14 cellular contexts compared by ENCODE assay signal in genomic region chr1:226754797-226755533, GRCh38. TPM values are rescaled to one million over a fixed set of nuclear protein-coding genes. Genes with fewer than 3 reads are reported as not detected.
DNase-seq lines count a peak whose midpoint lies in the region; ATAC-seq, FAIRE-seq and TF ChIP-seq lines count a peak whose summit lies in the region.
"Had no signal": no experiment of that assay in that cellular context is flagged by ENCODE, and none has a peak within 500 bp of the region (broad histone marks: within the 10 kb centered on the region; RNA-seq: fewer than 3 reads in every experiment).

No MANE protein-coding gene starts in this region.

- H3K9ac ChIP-seq in K562 (ENCODE audit: insufficient read depth in 1 of 2, low read depth in 2 of 2, low read length in 2 of 2): no peak overlapping the region

- H4K20me1 ChIP-seq in K562 (replicated peaks; ENCODE audit: control insufficient read depth, insufficient read depth, low read length): no peaks in the 10 kb centered on the region

- H3K9me3 Mint-ChIP-seq in activated naive CD8-positive, alpha-beta T cell (ENCODE audit: low read depth): no peaks in the 10 kb centered on the region
- H3K9me3 Mint-ChIP-seq in activated naive CD8-positive, alpha-beta T cell treated with anti-CD3 and anti-CD28 coated beads for 36 hours: no peaks in the 10 kb centered on the region
- no peaks in the 10 kb centered on the region for H3K9me3 Mint-ChIP-seq in T-cell
- H3K9me3 Mint-ChIP-seq in type B pancreatic cell: no peaks in the 10 kb centered on the region

- in situ Hi-C loops in K562 (cut with MboI): no loop called here

- no peak for TF ChIP-seq RAD21 in K562 (CRISPR knock-in tag; conservative IDR thresholded peaks at IDR 0.05 in 1 of 2, IDR thresholded peaks at IDR 0.05 in 1 of 2)

- ATAC-seq in T-cell (replicated peaks in 1 of 4) (no peak), K562 (peak; percentile 69), GM18502 (IDR thresholded peaks at IDR 0.05; ENCODE audit: poor library complexity, unreplicated experiment) (no peak)

- CTCF ChIA-PET in T-cell (lab: Charles Lee) (no interaction called here), K562 (lab: Yijun Ruan, JAX; ENCODE audit: low intra/inter-chr PET ratio) (no interaction called here)

- no peaks in the 10 kb centered on the region for H3K79me2 ChIP-seq in K562 (ENCODE audit: control insufficient read depth, insufficient read depth, low read length)

- 16% methylated on average over 9 of the region's 9 CpGs for WGBS in K562 (ENCODE audit: insufficient coverage, low coverage, missing lambda C conversion rate)

- no peaks in the 10 kb centered on the region for H3K36me3 ChIP-seq in K562 (ENCODE audit: control insufficient read depth, insufficient read depth, low read length)

- no peaks in the 10 kb centered on the region for H3K27me3 Mint-ChIP-seq in activated naive CD8-positive, alpha-beta T cell
- no peaks in the 10 kb centered on the region for H3K27me3 Mint-ChIP-seq in activated naive CD8-positive, alpha-beta T cell treated with anti-CD3 and anti-CD28 coated beads for 36 hours
- H3K27me3 Mint-ChIP-seq in T-cell: no peaks in the 10 kb centered on the region
- peaks cover 5% of the 10 kb centered on the region for H3K27me3 Mint-ChIP-seq in type B pancreatic cell
- H3K27me3 Mint-ChIP-seq: B cell had no signal

- peak overlapping the region; percentile 1 for H2AFZ ChIP-seq in K562 (ENCODE audit: low read depth, low read length)

- no peaks in the 10 kb centered on the region for H3K36me3 Mint-ChIP-seq in activated naive CD8-positive, alpha-beta T cell
- H3K36me3 Mint-ChIP-seq in activated naive CD8-positive, alpha-beta T cell treated with anti-CD3 and anti-CD28 coated beads for 36 hours: peaks cover 1% of the 10 kb centered on the region
- H3K36me3 Mint-ChIP-seq in T-cell (no peaks in the 10 kb centered on the region), type B pancreatic cell (no peaks in the 10 kb centered on the region)

- H3K4me2 ChIP-seq in K562 (ENCODE audit: insufficient read depth, low read length): peak overlapping the region; percentile 30; the same call in 1 of the 2 replicates

- H3K9me3 ChIP-seq in K562 (replicated peaks; ENCODE audit: control insufficient read depth, insufficient read depth, low read depth, low read length): no peaks in the 10 kb centered on the region

- no peaks in the 10 kb centered on the region for H3K9me1 ChIP-seq in K562 (ENCODE audit: control insufficient read depth, insufficient read depth, low read length)

- no TSS peak for BruUV-seq in K562 (replicated peaks; lab: Mats Ljungman, UMichigan)

- no peak overlapping the region for H3K27ac ChIP-seq in K562 (ENCODE audit: extremely low read depth, low read depth, low read length)

- H3K4me1 Mint-ChIP-seq in activated naive CD8-positive, alpha-beta T cell (ENCODE audit: low read depth): peaks cover 30% of the 10 kb centered on the region
- H3K4me1 Mint-ChIP-seq in activated naive CD8-positive, alpha-beta T cell treated with anti-CD3 and anti-CD28 coated beads for 36 hours: peaks cover 18% of the 10 kb centered on the region
- H3K4me1 Mint-ChIP-seq in T-cell (peaks cover 26 to 34% (median 33%) of the 10 kb centered on the region in 3 donors), type B pancreatic cell (ENCODE audit: unreplicated experiment) (peaks cover 10% of the 10 kb centered on the region)
- H3K4me1 Mint-ChIP-seq: B cell had no signal

- POLR2A ChIA-PET in T-cell (lab: Charles Lee): interaction anchor here in 1 of 2 donors (0.5 kb wide), 1 partner anchor 17 kb away, joined by 4 read pairs; no protein-coding TSS in a partner anchor
- POLR2A ChIA-PET in K562 (lab: Yijun Ruan, JAX): interaction anchor here (0.8 kb wide), 1 partner anchor 62 kb away, joined by 3 read pairs; no protein-coding TSS in a partner anchor

- TF ChIP-seq EP300 in K562 (IDR thresholded peaks at IDR 0.05; ENCODE audit: low read length): no peak

- DNase-seq in activated naive CD8-positive, alpha-beta T cell treated with anti-CD3 and anti-CD28 coated beads for 36 hours: no peak
- DNase-seq in T-cell (no peak), K562 (ENCODE audit: extremely low read depth in 1 of 4, low spot score in 3 of 4) (peak in 1 of 4 experiments; percentile 56), type B pancreatic cell (ENCODE audit: extremely low spot score, unreplicated experiment) (no peak), DMS79 treated with DMSO at 0.1 percent for 48 hours (lab: John Stamatoyannopoulos, UW) (no peak)
- DNase-seq: H7, Karpas-422, NCI-H1417, NCI-H2029, NCI-H2171 treated with DMSO at 0.1 percent for 48 hours, NCI-H774 had no signal

- no peak for TF ChIP-seq POLR2A in K562 (conservative IDR thresholded peaks at IDR 0.05)

- intact Hi-C loops in K562 (cut with micrococcal nuclease): no loop called here

- TF ChIP-seq CTCF in K562 (IDR thresholded peaks at IDR 0.05 in 2 of 3, conservative IDR thresholded peaks at IDR 0.05 in 1 of 3; ENCODE audit: insufficient read depth in 2 of 3, low read depth in 1 of 3, low read length in 3 of 3) (no peak), type B pancreatic cell (conservative IDR thresholded peaks at IDR 0.05) (no peak)

- peaks cover 16 to 42% of the 10 kb centered on the region in 2 experiments for H3K27me3 ChIP-seq in K562 (ENCODE audit: control insufficient read depth in 2 of 2, insufficient read depth in 2 of 2, low read length in 2 of 2)

- peaks cover 11 to 12% of the 10 kb centered on the region in 2 experiments; a peak in 3 of 5 replicates for H3K4me1 ChIP-seq in K562 (replicated peaks in 1 of 2; ENCODE audit: control insufficient read depth in 2 of 2, insufficient read depth in 2 of 2, low read length in 2 of 2)

- H3K4me3 ChIP-seq in K562: no peak overlapping the region

- no peak for FAIRE-seq in K562 (lab: Jason Lieb, UNC)

- H3K4me3 Mint-ChIP-seq in activated naive CD8-positive, alpha-beta T cell: no peak overlapping the region
- no peak overlapping the region for H3K4me3 Mint-ChIP-seq in activated naive CD8-positive, alpha-beta T cell treated with anti-CD3 and anti-CD28 coated beads for 36 hours
- H3K4me3 Mint-ChIP-seq in T-cell (peak overlapping the region in 1 of 3 donors; percentile 19), type B pancreatic cell (no peak overlapping the region)
- H3K4me3 Mint-ChIP-seq: B cell had no signal

- H3K27ac Mint-ChIP-seq in activated naive CD8-positive, alpha-beta T cell: peak overlapping the region; percentile 77
- H3K27ac Mint-ChIP-seq in activated naive CD8-positive, alpha-beta T cell treated with anti-CD3 and anti-CD28 coated beads for 36 hours: no peak overlapping the region
- H3K27ac Mint-ChIP-seq in T-cell (peak overlapping the region; percentile 47 to 70), type B pancreatic cell (no peak overlapping the region)
- H3K27ac Mint-ChIP-seq: B cell had no signal

TF ChIP-seq in K562, 482 proteins besides CTCF, POLR2A, EP300 and RAD21 (continues in another document):
- TF ChIP-seq THAP12 (CRISPR knock-in tag; IDR thresholded peaks at IDR 0.05): no peak
- peak; percentile 67 for TF ChIP-seq L3MBTL2 (IDR thresholded peaks at IDR 0.05)
- no peak for TF ChIP-seq XRCC5 (IDR thresholded peaks at IDR 0.05; ENCODE audit: low read depth, low read length)
- no peak for TF ChIP-seq U2AF1 (optimal IDR thresholded peaks at IDR 0.05; ENCODE audit: low read depth, low read length)

RNA-seq across cellular contexts. Expression of gene ITPKB, which starts 15.9 kb away (rescaled TPM):
- 10 to 100 TPM; 30.7 to 30.8 TPM for total RNA-seq in activated naive CD8-positive, alpha-beta T cell treated with anti-CD3 and anti-CD28 coated beads for 36 hours
- 100 to 1,000 TPM; 153 to 351 (median 179) TPM for total RNA-seq in T-cell
- total RNA-seq in K562 (2011; cell fraction: chromatin; rRNA removed; ENCODE audit: low replicate concordance): 0.09 TPM in 1 of 2 replicates, not detected in the other
- 0.13 TPM in 1 of 2 replicates, not detected in the other for total RNA-seq in K562 (2011; cell fraction: nucleolus; rRNA removed)
- 0.07 and 0.08 TPM in 2 replicates for total RNA-seq in K562 (2011; cell fraction: nucleoplasm; rRNA removed)
- total RNA-seq in K562 (2014; rRNA removed): not detected in 2 replicates
- total RNA-seq in K562 (2014; rRNA removed; fragmentation: Illumina TruSeq; extraction: Trizol): not detected in 2 replicates
- not detected in 2 replicates for total RNA-seq in K562 (2015; rRNA removed; fragmentation: Illumina TruSeq; extraction: Trizol)
- total RNA-seq in K562 (2021): 0.22 and 0.27 TPM in 2 replicates
- polyA plus RNA-seq in K562 (2011; rRNA removed): 0.01 TPM in 2 replicates
- polyA plus RNA-seq in K562 (2011; cell fraction: cytosol; rRNA removed): 0.01 TPM in 1 of 2 replicates, not detected in the other
- polyA plus RNA-seq in K562 (2011; cell fraction: nucleus; rRNA removed): 0.03 TPM in 1 of 2 replicates, not detected in the other
- polyA plus RNA-seq in K562 (2012): 0.01 TPM in 1 of 2 replicates, not detected in the other
- not detected in 2 replicates for polyA plus RNA-seq in K562 (2014; fragmentation: Illumina TruSeq; extraction: Trizol)
- polyA plus RNA-seq in K562 (2014; fragmentation: Nextera tagmentation; extraction: Ambion mirVana): not detected
- polyA plus RNA-seq in K562 (2014; rRNA removed): not detected in 2 replicates
- not detected in 2 replicates for polyA minus RNA-seq in K562 (2011; rRNA and poly(A)+ RNA removed)
- polyA minus RNA-seq in K562 (2011; cell fraction: cytosol; rRNA and poly(A)+ RNA removed): not detected in 2 replicates
- not detected in 2 replicates for polyA minus RNA-seq in K562 (2011; cell fraction: nucleus; rRNA and poly(A)+ RNA removed)
- total RNA-seq in type B pancreatic cell (ENCODE audit: low replicate concordance): 24.5 and 31.4 TPM in 2 replicates

Comparison
In these comparisons a context has a peak if more than half of its experiments do, and no peak if none do; other contexts are left out.
1. H3K27ac Mint-ChIP-seq: peak in activated naive CD8-positive, alpha-beta T cell (single experiment) and T-cell (2 of 2); none in activated naive CD8-positive, alpha-beta T cell treated with anti-CD3 and anti-CD28 coated beads for 36 hours (single experiment) and type B pancreatic cell (single experiment).
2. RNA of gene ITPKB, which starts 15.9 kb away (total RNA-seq): 153 to 351 TPM in T-cell, 24.5 to 31.4 TPM in type B pancreatic cell and 30.7 to 30.8 TPM in activated naive CD8-positive, alpha-beta T cell treated with anti-CD3 and anti-CD28 coated beads for 36 hours; 0.07 to 0.27 TPM in K562; every median in the first group is over 10 times any median in the second.